ENCODE assay signal across 8 cellular contexts in genomic region chr16:20901441-20902112, GRCh38. TPM values are rescaled to one million over a fixed set of nuclear protein-coding genes. Genes with fewer than 3 reads are reported as not detected.
DNase-seq lines count a peak whose midpoint lies in the region; ATAC-seq and TF ChIP-seq lines count a peak whose summit lies in the region.

No MANE protein-coding gene starts in this region.

- TF ChIP-seq CTCF in fibroblast of the aortic adventitia (IDR thresholded peaks at IDR 0.05; ENCODE audit: insufficient read depth, low read length) (no peak), natural killer cell (IDR thresholded peaks at IDR 0.05) (no peak)

- no peaks in the 10 kb centered on the region for H3K36me3 Mint-ChIP-seq in natural killer cell

- intact Hi-C loops in natural killer cell (cut with micrococcal nuclease): loop anchor here (2.0 kb wide), 1 partner anchor 161 kb away; the partner anchor contains the start of gene THUMPD1

- DNase-seq in COR-L47 (lab: John Stamatoyannopoulos, UW) (peak; percentile 15), NCI-H446 treated with DMSO at 0.1 percent for 48 hours (lab: John Stamatoyannopoulos, UW) (peak; percentile 30), fibroblast of the aortic adventitia (ENCODE audit: low read depth) (peak; percentile 64), natural killer cell (peak; percentile 36)
- DNase-seq in activated T-cell treated with anti-CD3 and anti-CD28 coated beads, Interleukin-2, amount 50 U/mL, for 1 hour: peak; percentile 33

- H3K27ac Mint-ChIP-seq in natural killer cell: peak overlapping the region; percentile 92 to 96

- H3K4me1 Mint-ChIP-seq in natural killer cell: peaks cover 74 to 75% of the 10 kb centered on the region in 2 donors

- H3K4me3 Mint-ChIP-seq in natural killer cell: peak overlapping the region; percentile 94

- H3K27me3 Mint-ChIP-seq in natural killer cell (ENCODE audit: low read depth in 2 of 2): no peaks in the 10 kb centered on the region

- no peaks in the 10 kb centered on the region for H3K9me3 Mint-ChIP-seq in natural killer cell

- peak overlapping the region; percentile 97 for H3K4me3 ChIP-seq in fibroblast of the aortic adventitia (ENCODE audit: low read depth, low read length)

- ATAC-seq in GM19438 (IDR thresholded peaks at IDR 0.05; ENCODE audit: low read depth, unreplicated experiment) (peak; percentile 28), natural killer cell (peak in 1 of 3 donors; percentile 5), HG03565 (IDR thresholded peaks at IDR 0.05; ENCODE audit: unreplicated experiment) (no peak), HG02885 (IDR thresholded peaks at IDR 0.05; ENCODE audit: poor library complexity, unreplicated experiment) (no peak)

RNA-seq across cellular contexts. Expression of gene LYRM1, which starts 1.0 kb away (rescaled TPM):
- total RNA-seq in fibroblast of the aortic adventitia (ENCODE audit: low replicate concordance) (31.6 and 49.8 TPM in 2 replicates), natural killer cell (10 to 100 TPM; 15.3 to 25.7 (median 17.2) TPM)

RNA-seq across cellular contexts. Expression of gene DCUN1D3, which starts 1.4 kb away (rescaled TPM):
- total RNA-seq in fibroblast of the aortic adventitia (ENCODE audit: low replicate concordance) (21.6 and 30.2 TPM in 2 replicates), natural killer cell (1 to 10 TPM; 5.3 to 9.3 (median 6.1) TPM)
